Comparison of ENCODE assay signal across 9 cellular contexts in the genomic region with DNA sequence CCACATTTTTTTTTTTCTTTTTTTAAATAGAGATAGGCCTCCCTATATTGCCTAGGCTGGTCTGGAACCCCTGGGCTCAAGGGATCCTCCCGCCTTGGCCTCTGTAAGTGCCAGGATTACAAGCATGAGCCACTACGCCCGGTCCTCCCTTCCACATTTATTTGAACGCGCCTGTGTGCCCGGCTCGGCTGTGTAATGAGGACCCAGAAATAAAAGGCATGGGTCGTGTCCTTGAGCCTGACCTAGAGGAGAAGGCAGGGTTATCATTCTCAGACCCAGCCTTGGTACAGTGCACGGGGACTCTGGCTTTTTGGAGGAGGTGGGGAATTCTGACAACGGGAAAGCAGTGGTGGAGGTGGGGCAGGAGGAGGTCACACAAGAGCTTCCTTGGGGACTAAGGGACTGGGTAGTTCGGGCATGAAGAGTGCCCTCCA. TPM values are rescaled to one million over a fixed set of nuclear protein-coding genes. Genes with fewer than 3 reads are reported as not detected.
DNase-seq lines count a peak whose midpoint lies in the region; ATAC-seq, FAIRE-seq and TF ChIP-seq lines count a peak whose summit lies in the region.
"Had no signal": no experiment of that assay in that cellular context is flagged by ENCODE, and none has a peak within 500 bp of the region (broad histone marks: within the 10 kb centered on the region; RNA-seq: fewer than 3 reads in every experiment).

No MANE protein-coding gene starts in this region.

- no peak for TF ChIP-seq POLR2A in GM12892 (IDR thresholded peaks at IDR 0.05; ENCODE audit: low read depth, low read length)
- TF ChIP-seq POLR2A in esophagus muscularis mucosa (IDR thresholded peaks at IDR 0.05; ENCODE audit: low read depth) = no peak

- ATAC-seq in HG02588 (IDR thresholded peaks at IDR 0.05; ENCODE audit: unreplicated experiment) = no peak
- no peak for ATAC-seq in HG03354 (IDR thresholded peaks at IDR 0.05; ENCODE audit: poor library complexity, severe bottlenecking, unreplicated experiment)

- H3K4me1 ChIP-seq in SJSA1 (replicated peaks) = peaks cover 25% of the 10 kb centered on the region
- peaks cover 8 to 19% (median 13%) of the 10 kb centered on the region in 4 donors for H3K4me1 ChIP-seq in esophagus muscularis mucosa

- DNase-seq in GM12892 (ENCODE audit: insufficient read length) (peak; percentile 14), SJSA1 (ENCODE audit: low read depth in 1 of 2, low spot score in 2 of 2) (peak in 1 of 2 experiments; percentile 42), esophagus muscularis mucosa (ENCODE audit: extremely low spot score) (no peak), retina (peak; percentile 45)
- no peak for DNase-seq in activated CD4-positive, CD25-positive, alpha-beta regulatory T cell (lab: John Stamatoyannopoulos, UW)

- H3K9me3 ChIP-seq in SJSA1 (replicated peaks) (no peaks in the 10 kb centered on the region), esophagus muscularis mucosa (no peaks in the 10 kb centered on the region)

- H3K27me3 ChIP-seq in SJSA1 (replicated peaks) = no peaks in the 10 kb centered on the region
- no peaks in the 10 kb centered on the region for H3K27me3 ChIP-seq in esophagus muscularis mucosa

- TF ChIP-seq CTCF in 22Rv1 (IDR thresholded peaks at IDR 0.05) = no peak
- no peak for TF ChIP-seq CTCF in esophagus muscularis mucosa (IDR thresholded peaks at IDR 0.05)

- TF ChIP-seq EP300 in esophagus muscularis mucosa (IDR thresholded peaks at IDR 0.05) = no peak

- H3K36me3 ChIP-seq in SJSA1 = peaks cover 44% of the 10 kb centered on the region
- no peaks in the 10 kb centered on the region for H3K36me3 ChIP-seq in esophagus muscularis mucosa

- intact Hi-C loops in esophagus muscularis mucosa (cut with DNase I) = loop anchor here (1.0 kb wide), 1 partner anchor 268 kb away; no protein-coding TSS in a partner anchor

- peak overlapping the region; percentile 71 for H3K27ac ChIP-seq in 22Rv1
- peak overlapping the region; percentile 97 for H3K27ac ChIP-seq in SJSA1
- H3K27ac ChIP-seq in esophagus muscularis mucosa (replicated peaks in 1 of 4) = no peak overlapping the region

- peak; percentile 54 for FAIRE-seq in GM12892 (lab: Jason Lieb, UNC)
- FAIRE-seq: islet of Langerhans had no signal

- H3K4me3 ChIP-seq in SJSA1 (peak overlapping the region; percentile 80), esophagus muscularis mucosa (peak overlapping the region in 3 of 4 donors; percentile 73 to 79 (median 74))

- 0% methylated on average over 11 of the region's 11 CpGs for WGBS in esophagus muscularis mucosa

RNA-seq across cellular contexts. Expression of gene CENPF, which starts 0.8 kb away (rescaled TPM):
- 27.2 TPM for polyA plus RNA-seq in GM12892 (2012; ENCODE audit: missing spikeins)
- 182 and 192 TPM in 2 replicates for total RNA-seq in SJSA1 (2014; rRNA removed; shearing (Covaris generic))
- total RNA-seq in esophagus muscularis mucosa = 1 to 10 TPM in 2 of 4 donors, under 1 TPM in 2; 0.32 to 1.2 (median 0.99) TPM

RNA-seq across cellular contexts. Expression of gene PTPN14, which starts 52.4 kb away (rescaled TPM):
- polyA plus RNA-seq in GM12892 (2012; ENCODE audit: missing spikeins) = 0.59 TPM
- 18.8 and 39.1 TPM in 2 replicates for total RNA-seq in SJSA1 (2014; rRNA removed; shearing (Covaris generic))
- 100 to 1,000 TPM in 1 of 4 donors, 10 to 100 TPM in 3; 48.5 to 108 (median 69.1) TPM for total RNA-seq in esophagus muscularis mucosa

Comparison
In these comparisons a context has a peak if more than half of its experiments do, and no peak if none do; other contexts are left out.
1. H3K27ac ChIP-seq: peak in 22Rv1 (single experiment) and SJSA1 (single experiment); none in esophagus muscularis mucosa (0 of 4).
2. DNase-seq: peak in GM12892 (single experiment) and retina (single experiment); none in esophagus muscularis mucosa (single experiment) and activated CD4-positive, CD25-positive, alpha-beta regulatory T cell (0 of 4).
3. RNA of gene CENPF, which starts 0.8 kb away (total RNA-seq): 182 to 192 TPM in SJSA1; 0.32 to 1.2 TPM in esophagus muscularis mucosa; every median in the first group is over 10 times any median in the second.